Comparison of ENCODE assay signal across 1 cellular context in the genomic region with DNA sequence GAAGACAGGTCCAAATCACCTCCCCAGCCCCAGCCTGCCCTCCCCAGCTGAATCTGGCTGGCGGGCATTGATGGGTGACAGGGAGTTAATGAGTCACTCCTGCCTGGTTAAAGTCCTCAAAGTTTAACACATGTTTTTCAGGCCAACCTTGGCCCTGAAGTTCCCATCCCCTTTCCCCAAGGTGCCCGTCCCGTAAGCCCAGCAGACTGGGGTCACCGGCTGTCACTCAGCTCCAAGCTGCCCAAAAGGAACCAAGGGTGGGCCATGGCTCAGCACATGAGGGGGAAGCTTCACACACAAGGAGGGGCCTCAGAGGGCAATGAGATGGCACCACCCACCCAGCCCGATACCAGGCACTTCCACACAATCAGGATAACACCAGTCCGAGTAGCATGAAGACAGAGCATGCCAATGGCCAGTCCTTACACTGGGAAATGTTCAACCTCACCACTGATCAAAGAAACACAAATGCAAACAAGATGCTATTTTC.
A peak's percentile ranks its signal among the peaks of the same experiment; 100 is the strongest.
TF ChIP-seq lines count a peak whose summit lies in the region.

No MANE protein-coding gene starts in this region.

TF ChIP-seq in HepG2, 621 proteins besides CTCF, POLR2A, EP300 and RAD21 (continued from another document and continues in another):
- TF ChIP-seq, protein P1, sequence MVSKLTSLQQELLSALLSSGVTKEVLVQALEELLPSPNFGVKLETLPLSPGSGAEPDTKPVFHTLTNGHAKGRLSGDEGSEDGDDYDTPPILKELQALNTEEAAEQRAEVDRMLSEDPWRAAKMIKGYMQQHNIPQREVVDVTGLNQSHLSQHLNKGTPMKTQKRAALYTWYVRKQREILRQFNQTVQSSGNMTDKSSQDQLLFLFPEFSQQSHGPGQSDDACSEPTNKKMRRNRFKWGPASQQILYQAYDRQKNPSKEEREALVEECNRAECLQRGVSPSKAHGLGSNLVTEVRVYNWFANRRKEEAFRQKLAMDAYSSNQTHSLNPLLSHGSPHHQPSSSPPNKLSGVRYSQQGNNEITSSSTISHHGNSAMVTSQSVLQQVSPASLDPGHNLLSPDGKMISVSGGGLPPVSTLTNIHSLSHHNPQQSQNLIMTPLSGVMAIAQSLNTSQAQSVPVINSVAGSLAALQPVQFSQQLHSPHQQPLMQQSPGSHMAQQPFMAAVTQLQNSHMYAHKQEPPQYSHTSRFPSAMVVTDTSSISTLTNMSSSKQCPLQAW (CRISPR knock-in tag; IDR thresholded peaks at IDR 0.05): peak; percentile 89
- TF ChIP-seq TP53 (CRISPR knock-in tag; conservative IDR thresholded peaks at IDR 0.05): no peak
- peak; percentile 44 for TF ChIP-seq TEAD3 (CRISPR knock-in tag; optimal IDR thresholded peaks at IDR 0.05; ENCODE audit: borderline replicate concordance)
- no peak for TF ChIP-seq KDM3A (CRISPR knock-in tag; IDR thresholded peaks at IDR 0.05; ENCODE audit: low read depth)
- TF ChIP-seq TBP (CRISPR knock-in tag; IDR thresholded peaks at IDR 0.05): no peak
- TF ChIP-seq NFATC3 (CRISPR knock-in tag; IDR thresholded peaks at IDR 0.05): no peak
- TF ChIP-seq, protein P2, sequence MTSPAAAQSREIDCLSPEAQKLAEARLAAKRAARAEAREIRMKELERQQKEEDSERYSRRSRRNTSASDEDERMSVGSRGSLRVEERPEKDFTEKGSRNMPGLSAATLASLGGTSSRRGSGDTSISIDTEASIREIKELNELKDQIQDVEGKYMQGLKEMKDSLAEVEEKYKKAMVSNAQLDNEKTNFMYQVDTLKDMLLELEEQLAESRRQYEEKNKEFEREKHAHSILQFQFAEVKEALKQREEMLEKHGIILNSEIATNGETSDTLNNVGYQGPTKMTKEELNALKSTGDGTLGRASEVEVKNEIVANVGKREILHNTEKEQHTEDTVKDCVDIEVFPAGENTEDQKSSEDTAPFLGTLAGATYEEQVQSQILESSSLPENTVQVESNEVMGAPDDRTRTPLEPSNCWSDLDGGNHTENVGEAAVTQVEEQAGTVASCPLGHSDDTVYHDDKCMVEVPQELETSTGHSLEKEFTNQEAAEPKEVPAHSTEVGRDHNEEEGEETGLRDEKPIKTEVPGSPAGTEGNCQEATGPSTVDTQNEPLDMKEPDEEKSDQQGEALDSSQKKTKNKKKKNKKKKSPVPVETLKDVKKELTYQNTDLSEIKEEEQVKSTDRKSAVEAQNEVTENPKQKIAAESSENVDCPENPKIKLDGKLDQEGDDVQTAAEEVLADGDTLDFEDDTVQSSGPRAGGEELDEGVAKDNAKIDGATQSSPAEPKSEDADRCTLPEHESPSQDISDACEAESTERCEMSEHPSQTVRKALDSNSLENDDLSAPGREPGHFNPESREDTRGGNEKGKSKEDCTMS (CRISPR knock-in tag; conservative IDR thresholded peaks at IDR 0.05): no peak
- no peak for TF ChIP-seq RARG (CRISPR knock-in tag; IDR thresholded peaks at IDR 0.05; ENCODE audit: low read depth)
- TF ChIP-seq, protein P3, sequence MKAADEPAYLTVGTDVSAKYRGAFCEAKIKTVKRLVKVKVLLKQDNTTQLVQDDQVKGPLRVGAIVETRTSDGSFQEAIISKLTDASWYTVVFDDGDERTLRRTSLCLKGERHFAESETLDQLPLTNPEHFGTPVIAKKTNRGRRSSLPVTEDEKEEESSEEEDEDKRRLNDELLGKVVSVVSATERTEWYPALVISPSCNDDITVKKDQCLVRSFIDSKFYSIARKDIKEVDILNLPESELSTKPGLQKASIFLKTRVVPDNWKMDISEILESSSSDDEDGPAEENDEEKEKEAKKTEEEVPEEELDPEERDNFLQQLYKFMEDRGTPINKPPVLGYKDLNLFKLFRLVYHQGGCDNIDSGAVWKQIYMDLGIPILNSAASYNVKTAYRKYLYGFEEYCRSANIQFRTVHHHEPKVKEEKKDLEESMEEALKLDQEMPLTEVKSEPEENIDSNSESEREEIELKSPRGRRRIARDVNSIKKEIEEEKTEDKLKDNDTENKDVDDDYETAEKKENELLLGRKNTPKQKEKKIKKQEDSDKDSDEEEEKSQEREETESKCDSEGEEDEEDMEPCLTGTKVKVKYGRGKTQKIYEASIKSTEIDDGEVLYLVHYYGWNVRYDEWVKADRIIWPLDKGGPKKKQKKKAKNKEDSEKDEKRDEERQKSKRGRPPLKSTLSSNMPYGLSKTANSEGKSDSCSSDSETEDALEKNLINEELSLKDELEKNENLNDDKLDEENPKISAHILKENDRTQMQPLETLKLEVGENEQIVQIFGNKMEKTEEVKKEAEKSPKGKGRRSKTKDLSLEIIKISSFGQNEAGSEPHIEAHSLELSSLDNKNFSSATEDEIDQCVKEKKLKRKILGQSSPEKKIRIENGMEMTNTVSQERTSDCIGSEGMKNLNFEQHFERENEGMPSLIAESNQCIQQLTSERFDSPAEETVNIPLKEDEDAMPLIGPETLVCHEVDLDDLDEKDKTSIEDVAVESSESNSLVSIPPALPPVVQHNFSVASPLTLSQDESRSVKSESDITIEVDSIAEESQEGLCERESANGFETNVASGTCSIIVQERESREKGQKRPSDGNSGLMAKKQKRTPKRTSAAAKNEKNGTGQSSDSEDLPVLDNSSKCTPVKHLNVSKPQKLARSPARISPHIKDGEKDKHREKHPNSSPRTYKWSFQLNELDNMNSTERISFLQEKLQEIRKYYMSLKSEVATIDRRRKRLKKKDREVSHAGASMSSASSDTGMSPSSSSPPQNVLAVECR (CRISPR knock-in tag; IDR thresholded peaks at IDR 0.05; ENCODE audit: borderline replicate concordance): peak; percentile 30; the same call in 1 of the 2 replicates
- TF ChIP-seq, protein P4, sequence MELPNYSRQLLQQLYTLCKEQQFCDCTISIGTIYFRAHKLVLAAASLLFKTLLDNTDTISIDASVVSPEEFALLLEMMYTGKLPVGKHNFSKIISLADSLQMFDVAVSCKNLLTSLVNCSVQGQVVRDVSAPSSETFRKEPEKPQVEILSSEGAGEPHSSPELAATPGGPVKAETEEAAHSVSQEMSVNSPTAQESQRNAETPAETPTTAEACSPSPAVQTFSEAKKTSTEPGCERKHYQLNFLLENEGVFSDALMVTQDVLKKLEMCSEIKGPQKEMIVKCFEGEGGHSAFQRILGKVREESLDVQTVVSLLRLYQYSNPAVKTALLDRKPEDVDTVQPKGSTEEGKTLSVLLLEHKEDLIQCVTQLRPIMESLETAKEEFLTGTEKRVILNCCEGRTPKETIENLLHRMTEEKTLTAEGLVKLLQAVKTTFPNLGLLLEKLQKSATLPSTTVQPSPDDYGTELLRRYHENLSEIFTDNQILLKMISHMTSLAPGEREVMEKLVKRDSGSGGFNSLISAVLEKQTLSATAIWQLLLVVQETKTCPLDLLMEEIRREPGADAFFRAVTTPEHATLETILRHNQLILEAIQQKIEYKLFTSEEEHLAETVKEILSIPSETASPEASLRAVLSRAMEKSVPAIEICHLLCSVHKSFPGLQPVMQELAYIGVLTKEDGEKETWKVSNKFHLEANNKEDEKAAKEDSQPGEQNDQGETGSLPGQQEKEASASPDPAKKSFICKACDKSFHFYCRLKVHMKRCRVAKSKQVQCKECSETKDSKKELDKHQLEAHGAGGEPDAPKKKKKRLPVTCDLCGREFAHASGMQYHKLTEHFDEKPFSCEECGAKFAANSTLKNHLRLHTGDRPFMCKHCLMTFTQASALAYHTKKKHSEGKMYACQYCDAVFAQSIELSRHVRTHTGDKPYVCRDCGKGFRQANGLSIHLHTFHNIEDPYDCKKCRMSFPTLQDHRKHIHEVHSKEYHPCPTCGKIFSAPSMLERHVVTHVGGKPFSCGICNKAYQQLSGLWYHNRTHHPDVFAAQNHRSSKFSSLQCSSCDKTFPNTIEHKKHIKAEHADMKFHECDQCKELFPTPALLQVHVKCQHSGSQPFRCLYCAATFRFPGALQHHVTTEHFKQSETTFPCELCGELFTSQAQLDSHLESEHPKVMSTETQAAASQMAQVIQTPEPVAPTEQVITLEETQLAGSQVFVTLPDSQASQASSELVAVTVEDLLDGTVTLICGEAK (IDR thresholded peaks at IDR 0.05): no peak
- TF ChIP-seq, protein P4 (CRISPR knock-in tag; IDR thresholded peaks at IDR 0.05): no peak
- 0 out of 2 replicates have a peak, but pooled peaks have one; percentile 14 for TF ChIP-seq NCOA2 (CRISPR knock-in tag; IDR thresholded peaks at IDR 0.05)
- TF ChIP-seq ZNF615 (CRISPR knock-in tag; IDR thresholded peaks at IDR 0.05; ENCODE audit: borderline replicate concordance): no peak
- peak; percentile 31; the same call in 1 of the 2 replicates for TF ChIP-seq PHF21A (CRISPR knock-in tag; IDR thresholded peaks at IDR 0.05)
- TF ChIP-seq SOX13 (IDR thresholded peaks at IDR 0.05): no peak
- TF ChIP-seq SOX13 (CRISPR knock-in tag; conservative IDR thresholded peaks at IDR 0.05 in 1 of 2, IDR thresholded peaks at IDR 0.05 in 1 of 2): 0 out of 4 replicates have a peak, but pooled peaks of 1 of the 2 experiments have one; percentile 14
- TF ChIP-seq, protein P5, sequence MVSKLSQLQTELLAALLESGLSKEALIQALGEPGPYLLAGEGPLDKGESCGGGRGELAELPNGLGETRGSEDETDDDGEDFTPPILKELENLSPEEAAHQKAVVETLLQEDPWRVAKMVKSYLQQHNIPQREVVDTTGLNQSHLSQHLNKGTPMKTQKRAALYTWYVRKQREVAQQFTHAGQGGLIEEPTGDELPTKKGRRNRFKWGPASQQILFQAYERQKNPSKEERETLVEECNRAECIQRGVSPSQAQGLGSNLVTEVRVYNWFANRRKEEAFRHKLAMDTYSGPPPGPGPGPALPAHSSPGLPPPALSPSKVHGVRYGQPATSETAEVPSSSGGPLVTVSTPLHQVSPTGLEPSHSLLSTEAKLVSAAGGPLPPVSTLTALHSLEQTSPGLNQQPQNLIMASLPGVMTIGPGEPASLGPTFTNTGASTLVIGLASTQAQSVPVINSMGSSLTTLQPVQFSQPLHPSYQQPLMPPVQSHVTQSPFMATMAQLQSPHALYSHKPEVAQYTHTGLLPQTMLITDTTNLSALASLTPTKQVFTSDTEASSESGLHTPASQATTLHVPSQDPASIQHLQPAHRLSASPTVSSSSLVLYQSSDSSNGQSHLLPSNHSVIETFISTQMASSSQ (IDR thresholded peaks at IDR 0.05; ENCODE audit: low read depth): peak; percentile 49; the same call in 1 of the 2 replicates
- TF ChIP-seq, protein P5 (CRISPR knock-in tag; IDR thresholded peaks at IDR 0.05; ENCODE audit: borderline replicate concordance): 0 out of 2 replicates have a peak, but pooled peaks have one; percentile 22
- peak; percentile 87 for TF ChIP-seq FOSL2 (CRISPR knock-in tag; IDR thresholded peaks at IDR 0.05)
- TF ChIP-seq, protein P6, sequence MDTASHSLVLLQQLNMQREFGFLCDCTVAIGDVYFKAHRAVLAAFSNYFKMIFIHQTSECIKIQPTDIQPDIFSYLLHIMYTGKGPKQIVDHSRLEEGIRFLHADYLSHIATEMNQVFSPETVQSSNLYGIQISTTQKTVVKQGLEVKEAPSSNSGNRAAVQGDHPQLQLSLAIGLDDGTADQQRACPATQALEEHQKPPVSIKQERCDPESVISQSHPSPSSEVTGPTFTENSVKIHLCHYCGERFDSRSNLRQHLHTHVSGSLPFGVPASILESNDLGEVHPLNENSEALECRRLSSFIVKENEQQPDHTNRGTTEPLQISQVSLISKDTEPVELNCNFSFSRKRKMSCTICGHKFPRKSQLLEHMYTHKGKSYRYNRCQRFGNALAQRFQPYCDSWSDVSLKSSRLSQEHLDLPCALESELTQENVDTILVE (CRISPR knock-in tag; IDR thresholded peaks at IDR 0.05): no peak
- TF ChIP-seq XBP1 (CRISPR knock-in tag; IDR thresholded peaks at IDR 0.05): no peak
- TF ChIP-seq CEBPB (IDR thresholded peaks at IDR 0.05; ENCODE audit: borderline replicate concordance, low read depth, low read length): no peak
- no peak for TF ChIP-seq SRSF1 (optimal IDR thresholded peaks at IDR 0.05; ENCODE audit: low read depth, low read length)
- TF ChIP-seq, protein P7, sequence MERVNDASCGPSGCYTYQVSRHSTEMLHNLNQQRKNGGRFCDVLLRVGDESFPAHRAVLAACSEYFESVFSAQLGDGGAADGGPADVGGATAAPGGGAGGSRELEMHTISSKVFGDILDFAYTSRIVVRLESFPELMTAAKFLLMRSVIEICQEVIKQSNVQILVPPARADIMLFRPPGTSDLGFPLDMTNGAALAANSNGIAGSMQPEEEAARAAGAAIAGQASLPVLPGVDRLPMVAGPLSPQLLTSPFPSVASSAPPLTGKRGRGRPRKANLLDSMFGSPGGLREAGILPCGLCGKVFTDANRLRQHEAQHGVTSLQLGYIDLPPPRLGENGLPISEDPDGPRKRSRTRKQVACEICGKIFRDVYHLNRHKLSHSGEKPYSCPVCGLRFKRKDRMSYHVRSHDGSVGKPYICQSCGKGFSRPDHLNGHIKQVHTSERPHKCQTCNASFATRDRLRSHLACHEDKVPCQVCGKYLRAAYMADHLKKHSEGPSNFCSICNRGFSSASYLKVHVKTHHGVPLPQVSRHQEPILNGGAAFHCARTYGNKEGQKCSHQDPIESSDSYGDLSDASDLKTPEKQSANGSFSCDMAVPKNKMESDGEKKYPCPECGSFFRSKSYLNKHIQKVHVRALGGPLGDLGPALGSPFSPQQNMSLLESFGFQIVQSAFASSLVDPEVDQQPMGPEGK (CRISPR knock-in tag; IDR thresholded peaks at IDR 0.05): peak; percentile 92
- TF ChIP-seq CREM (IDR thresholded peaks at IDR 0.05): no peak
- TF ChIP-seq CREM (CRISPR knock-in tag; IDR thresholded peaks at IDR 0.05): no peak
